In genomic region chr17:74776044-74776962, GRCh38 we compare ENCODE assay signal across 8 cellular contexts. TPM values are rescaled to one million over a fixed set of nuclear protein-coding genes. Genes with fewer than 3 reads are reported as not detected.
DNase-seq lines count a peak whose midpoint lies in the region; ATAC-seq and TF ChIP-seq lines count a peak whose summit lies in the region.

Gene NAT9, minus strand, starts transcription at chr17:74776345. Its CDS starts 647 bp downstream, at chr17:74775698.

- peak; percentile 97 to 100 (median 99) for DNase-seq in CD8-positive, alpha-beta T cell
- peak; percentile 97 for DNase-seq in HT-29 (ENCODE audit: low spot score)
- peak; percentile 98 for DNase-seq in NK-92 treated with Interleukin-12 subunit alpha and Interleukin-12 subunit beta, amount 100 ng/mL, for 24 hours (lab: John Stamatoyannopoulos, UW)
- DNase-seq in activated CD8-positive, alpha-beta memory T cell treated with anti-CD3 and anti-CD28 coated beads for 24 hours = peak; percentile 100
- DNase-seq in effector memory CD4-positive, alpha-beta T cell = peak; percentile 96 to 98 (median 98)
- DNase-seq in medulla oblongata (ENCODE audit: extremely low spot score) = peak; percentile 95
- peak; percentile 97 to 100 (median 98) for DNase-seq in stimulated activated CD4-positive, alpha-beta T cell treated with anti-CD3 and anti-CD28 coated beads, TNF-alpha, amount 100 ng/mL, for 48 hours (ENCODE audit: low read depth in 3 of 3)

- H3K4me3 Mint-ChIP-seq in CD8-positive, alpha-beta T cell = peak within 1 kb of the TSS; percentile 99

- H3K4me3 ChIP-seq in CD8-positive, alpha-beta T cell (ENCODE audit: low read depth, low read length) = peak within 1 kb of the TSS; percentile 83
- H3K4me3 ChIP-seq in effector memory CD4-positive, alpha-beta T cell (ENCODE audit: insufficient read depth, low read depth, low read length, poor library complexity, severe bottlenecking) = peak within 1 kb of the TSS; percentile 70

- H3K27ac ChIP-seq in CD8-positive, alpha-beta T cell (ENCODE audit: low read depth, low read length) = peak within 1 kb of the TSS; percentile 56
- peak within 1 kb of the TSS; percentile 74 for H3K27ac ChIP-seq in effector memory CD4-positive, alpha-beta T cell (ENCODE audit: insufficient read depth, low read length, poor library complexity, severe bottlenecking)

- H3K4me1 ChIP-seq in CD8-positive, alpha-beta T cell (ENCODE audit: insufficient read depth, low read length) = peaks cover 47% of the 10 kb centered on the region
- H3K4me1 ChIP-seq in effector memory CD4-positive, alpha-beta T cell (ENCODE audit: control insufficient read depth, insufficient read depth, low read length, poor library complexity, severe bottlenecking) = peaks cover 43% of the 10 kb centered on the region

- ATAC-seq in CD8-positive, alpha-beta T cell = peak; percentile 74
- peak; percentile 47 for ATAC-seq in GM19468 (IDR thresholded peaks at IDR 0.05; ENCODE audit: extremely low read depth, unreplicated experiment)

- TF ChIP-seq CTCF in CD8-positive, alpha-beta T cell (IDR thresholded peaks at IDR 0.05) = no peak

- POLR2A ChIA-PET in CD8-positive, alpha-beta T cell (lab: Charles Lee) = interaction anchor here (0.7 to 2.5 kb wide), 8 partner anchors 14 to 119 kb away, joined by 3 to 23 read pairs (median 6); partner anchors contain the start of genes FDXR and RAB37

- H3K27ac Mint-ChIP-seq in CD8-positive, alpha-beta T cell = peak within 1 kb of the TSS; percentile 97

- intact Hi-C loops in CD8-positive, alpha-beta T cell (cut with DNase I, micrococcal nuclease) = loop anchor here (1.0 kb wide), 4 partner anchors 15 to 97 kb away; partner anchors contain the start of gene NHERF1 (in 2 of the 2)

- H3K36me3 ChIP-seq in CD8-positive, alpha-beta T cell (ENCODE audit: insufficient read depth, low read length) = peaks cover 19% of the 10 kb centered on the region
- peaks cover 19% of the 10 kb centered on the region for H3K36me3 ChIP-seq in effector memory CD4-positive, alpha-beta T cell (ENCODE audit: control insufficient read depth, insufficient read depth, low read length)

- H3K36me3 Mint-ChIP-seq in CD8-positive, alpha-beta T cell = peaks cover 40% of the 10 kb centered on the region

- no peaks in the 10 kb centered on the region for H3K9me3 Mint-ChIP-seq in CD8-positive, alpha-beta T cell

- H3K27me3 Mint-ChIP-seq in CD8-positive, alpha-beta T cell (ENCODE audit: low read depth) = no peaks in the 10 kb centered on the region

- H3K4me1 Mint-ChIP-seq in CD8-positive, alpha-beta T cell (ENCODE audit: low read depth) = peaks cover 62% of the 10 kb centered on the region

- CTCF ChIA-PET in CD8-positive, alpha-beta T cell (lab: Charles Lee) = interaction anchor here (0.9 to 16.5 kb wide), 7 partner anchors 12 to 118 kb away, joined by 3 to 196 read pairs (median 23); partner anchors contain the start of gene RAB37

- no peaks in the 10 kb centered on the region for H3K9me3 ChIP-seq in CD8-positive, alpha-beta T cell (ENCODE audit: low read length)
- no peaks in the 10 kb centered on the region for H3K9me3 ChIP-seq in effector memory CD4-positive, alpha-beta T cell (ENCODE audit: control insufficient read depth, low read length)

- H3K27me3 ChIP-seq in CD8-positive, alpha-beta T cell (ENCODE audit: insufficient read depth, low read length) = no peaks in the 10 kb centered on the region
- no peaks in the 10 kb centered on the region for H3K27me3 ChIP-seq in effector memory CD4-positive, alpha-beta T cell (replicated peaks; ENCODE audit: control insufficient read depth, insufficient read depth, low read length, poor library complexity, severe bottlenecking)

RNA-seq across cellular contexts. Expression of gene NAT9, which starts in this region (rescaled TPM):
- 10 to 100 TPM; 37.9 to 41.1 TPM for total RNA-seq in CD8-positive, alpha-beta T cell
- total RNA-seq in HT-29 (2014; rRNA removed; shearing (Covaris generic)) = 49.5 and 50.4 TPM in 2 replicates

Comparison
In these comparisons a context has a peak if more than half of its experiments do, and no peak if none do; other contexts are left out.
1. Peak in every context shown above with its lines: DNase-seq, ATAC-seq, H3K4me3 ChIP-seq and H3K27ac ChIP-seq.